In genomic region chr4:38523054-38523453, GRCh38 we compare ENCODE assay signal across 9 cellular contexts.
"Had no signal": no experiment of that assay in that cellular context is flagged by ENCODE, and none has a peak within 500 bp of the region (broad histone marks: within the 10 kb centered on the region; RNA-seq: fewer than 3 reads in every experiment).

No MANE protein-coding gene starts in this region.

- H2AFZ ChIP-seq: neural progenitor cell had no signal

- DNase-seq: activated CD4-positive, alpha-beta memory T cell treated with anti-CD3 and anti-CD28 coated beads for 36 hours; esophagus squamous epithelium; foreskin fibroblast; posterior cingulate gyrus; small intestine; SW 1271; tibial artery had no signal

- H3K27ac ChIP-seq: neural progenitor cell, tibial artery, VCaP had no signal

- H3K36me3 ChIP-seq: esophagus squamous epithelium, neural progenitor cell, tibial artery had no signal

- H3K4me2 ChIP-seq: neural progenitor cell had no signal

- H3K9me3 ChIP-seq: esophagus squamous epithelium, tibial artery had no signal

- H3K27me3 ChIP-seq: esophagus squamous epithelium, neural progenitor cell, tibial artery had no signal

- H3K4me1 ChIP-seq: neural progenitor cell, tibial artery had no signal

- H3K4me3 ChIP-seq: esophagus squamous epithelium, neural progenitor cell, tibial artery had no signal
